Comparison of ENCODE assay signal across 25 cellular contexts in the genomic region with DNA sequence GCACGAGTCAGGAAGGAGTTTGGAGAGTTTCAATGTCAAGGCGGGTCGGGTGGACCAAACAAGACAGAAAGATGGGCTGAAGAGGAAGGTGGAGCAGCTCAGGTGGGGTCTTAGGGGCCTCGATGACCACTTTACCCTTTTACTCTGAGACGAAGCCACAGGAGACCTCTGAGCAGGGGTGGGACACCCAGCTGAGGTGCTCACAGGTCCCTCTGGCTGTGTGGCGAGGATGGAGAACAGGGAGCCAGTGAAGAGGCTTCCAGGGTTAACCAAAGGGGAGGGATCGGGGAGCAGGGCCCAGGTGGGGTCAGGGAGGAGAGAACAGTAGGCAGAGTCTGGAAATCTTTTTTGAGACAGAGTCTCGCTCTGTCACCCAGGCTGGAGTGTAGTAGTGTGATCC. TPM values are rescaled to one million over a fixed set of nuclear protein-coding genes. Genes with fewer than 3 reads are reported as not detected.
"Had no signal": no experiment of that assay in that cellular context is flagged by ENCODE, and none has a peak within 500 bp of the region (broad histone marks: within the 10 kb centered on the region; RNA-seq: fewer than 3 reads in every experiment).

No MANE protein-coding gene starts in this region.

- H3K27ac ChIP-seq: brain microvascular endothelial cell, SJCRH30 had no signal

- H3K4me3 ChIP-seq: SJCRH30 had no signal

- H3K9me3 ChIP-seq: SJCRH30 had no signal

- H3K27ac Mint-ChIP-seq: activated CD8-positive, alpha-beta memory T cell treated with anti-CD3 and anti-CD28 coated beads, Interleukin-2, amount 10 ng/mL, durations not matched to agents 7 days and 5 days; activated naive CD8-positive, alpha-beta T cell treated with anti-CD3 and anti-CD28 coated beads for 36 hours; activated T-cell treated with anti-CD3 and anti-CD28 coated beads, Interleukin-2, amount 50 U/mL, for 24 hours; T-helper 1 cell treated with Interleukin-12 subunit alpha and Interleukin-12 subunit beta and Interleukin-4 antibody, amounts not matched to agents 30 μg/mL and 1 μg/mL, for 36 hours had no signal

- H3K4me3 Mint-ChIP-seq: activated CD8-positive, alpha-beta memory T cell treated with anti-CD3 and anti-CD28 coated beads, Interleukin-2, amount 10 ng/mL, durations not matched to agents 7 days and 5 days; activated naive CD8-positive, alpha-beta T cell treated with anti-CD3 and anti-CD28 coated beads for 36 hours; activated T-cell treated with anti-CD3 and anti-CD28 coated beads, Interleukin-2, amount 50 U/mL, for 24 hours; T-helper 1 cell treated with Interleukin-12 subunit alpha and Interleukin-12 subunit beta and Interleukin-4 antibody, amounts not matched to agents 30 μg/mL and 1 μg/mL, for 36 hours had no signal

- H3K36me3 ChIP-seq: brain microvascular endothelial cell, SJCRH30 had no signal

- DNase-seq: activated CD4-positive, alpha-beta T cell treated with anti-CD3 and anti-CD28 coated beads for 4 hours; activated CD8-positive, alpha-beta memory T cell treated with anti-CD3 and anti-CD28 coated beads, Interleukin-2, amount 10 ng/mL, durations not matched to agents 7 days and 5 days; activated effector memory CD4-positive, alpha-beta T cell treated with anti-CD3 and anti-CD28 coated beads, Interleukin-2, amount 50 U/mL, for 16 hours; activated naive CD4-positive, alpha-beta T cell treated with Interleukin-2 at 50 U/mL for 16 hours; activated naive CD8-positive, alpha-beta T cell treated with anti-CD3 and anti-CD28 coated beads for 36 hours; activated T-cell treated with anti-CD3 and anti-CD28 coated beads, Interleukin-2, amount 50 U/mL, for 24 hours; brain microvascular endothelial cell; Karpas-422; MM.1S; NCI-H1105; NCI-H1436; NCI-H1694 treated with DMSO at 0.1 percent for 48 hours; NCI-H2029 treated with DMSO at 0.1 percent for 48 hours; NCI-H345; NCI-H510A; NCI-H526 treated with DMSO at 0.1 percent for 48 hours; NCI-H82; NK-92 treated with Interleukin-12 subunit alpha and Interleukin-12 subunit beta, amount 100 ng/mL, for 24 hours; OCI-M1; RPMI8226; SJCRH30 had no signal

- H3K9me3 Mint-ChIP-seq: activated naive CD8-positive, alpha-beta T cell treated with anti-CD3 and anti-CD28 coated beads for 36 hours; activated T-cell treated with anti-CD3 and anti-CD28 coated beads, Interleukin-2, amount 50 U/mL, for 24 hours; T-helper 1 cell treated with Interleukin-12 subunit alpha and Interleukin-12 subunit beta and Interleukin-4 antibody, amounts not matched to agents 30 μg/mL and 1 μg/mL, for 36 hours had no signal

- H3K27me3 Mint-ChIP-seq: activated CD8-positive, alpha-beta memory T cell treated with anti-CD3 and anti-CD28 coated beads, Interleukin-2, amount 10 ng/mL, durations not matched to agents 7 days and 5 days; activated naive CD8-positive, alpha-beta T cell treated with anti-CD3 and anti-CD28 coated beads for 36 hours; activated T-cell treated with anti-CD3 and anti-CD28 coated beads, Interleukin-2, amount 50 U/mL, for 24 hours had no signal

- ATAC-seq: activated CD4-positive, CD25-positive, alpha-beta regulatory T cell treated with anti-CD3 and anti-CD28 coated beads, Interleukin-2, amount 50 U/mL, for 24 hours; activated CD8-positive, alpha-beta memory T cell treated with anti-CD3 and anti-CD28 coated beads, Interleukin-2, amount 10 ng/mL, durations not matched to agents 7 days and 5 days; Panc1; Right ventricle myocardium inferior had no signal

- H3K27me3 ChIP-seq: SJCRH30 had no signal

RNA-seq across cellular contexts. Expression of a gene that starts 2.0 kb away (rescaled TPM):
- total RNA-seq: Right ventricle myocardium inferior had no signal
